ENCODE assay signal across 18 cellular contexts in the genomic region with DNA sequence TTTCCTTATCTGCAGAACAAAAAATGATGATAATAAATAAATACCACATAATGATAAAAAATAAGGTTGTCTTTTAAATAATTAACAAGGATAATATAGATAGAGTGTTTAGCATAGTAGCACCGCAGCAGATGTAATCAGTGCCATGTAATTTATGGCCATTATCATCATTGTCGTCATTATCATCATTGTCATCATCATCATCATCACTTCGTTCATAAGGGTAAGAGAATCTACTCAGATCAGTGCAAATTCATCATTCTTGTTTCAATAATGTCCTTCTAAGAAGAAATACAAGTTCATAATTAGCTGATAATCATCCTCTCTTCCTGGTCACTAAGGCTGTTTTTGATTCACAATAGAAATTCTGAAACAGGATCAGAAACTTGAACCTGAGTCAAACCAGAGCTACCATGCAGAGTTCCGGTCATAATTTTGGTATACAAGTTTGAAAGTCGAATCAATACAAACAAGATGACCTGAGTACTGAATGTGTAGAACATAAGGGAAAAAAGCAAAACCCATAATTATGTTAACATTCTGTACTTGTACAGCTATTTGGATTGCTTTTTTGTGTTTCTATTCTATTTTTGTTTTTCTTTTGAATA.
DNase-seq lines count a peak whose midpoint lies in the region; ATAC-seq and TF ChIP-seq lines count a peak whose summit lies in the region.
"Had no signal": no experiment of that assay in that cellular context is flagged by ENCODE, and none has a peak within 500 bp of the region (broad histone marks: within the 10 kb centered on the region; RNA-seq: fewer than 3 reads in every experiment).

No MANE protein-coding gene starts in this region.

- POLR2A ChIA-PET in GM10248 (lab: Yijun Ruan, JAX) = no interaction called here
- POLR2A ChIA-PET in T-cell (lab: Charles Lee) = no interaction called here

- no peaks in the 10 kb centered on the region for H3K36me3 Mint-ChIP-seq in T-cell
- H3K36me3 Mint-ChIP-seq: CD4-positive, CD25-positive, alpha-beta regulatory T cell had no signal

- H3K9me3 Mint-ChIP-seq in T-cell = no peaks in the 10 kb centered on the region
- H3K9me3 Mint-ChIP-seq: activated naive CD4-positive, alpha-beta T cell treated with anti-CD3 and anti-CD28 coated beads for 36 hours had no signal

- H3K4me1 Mint-ChIP-seq in T-cell = no peaks in the 10 kb centered on the region
- H3K4me1 Mint-ChIP-seq: CD4-positive, CD25-positive, alpha-beta regulatory T cell had no signal

- H3K4me3 Mint-ChIP-seq in T-cell = no peak overlapping the region
- H3K4me3 Mint-ChIP-seq: activated naive CD4-positive, alpha-beta T cell treated with anti-CD3 and anti-CD28 coated beads for 36 hours; CD4-positive, CD25-positive, alpha-beta regulatory T cell had no signal

- H3K27ac Mint-ChIP-seq in T-cell = no peak overlapping the region
- H3K27ac Mint-ChIP-seq: activated naive CD4-positive, alpha-beta T cell treated with anti-CD3 and anti-CD28 coated beads for 36 hours; CD4-positive, CD25-positive, alpha-beta regulatory T cell had no signal

- DNase-seq in GM10248 (ENCODE audit: extremely low spot score) (peak; percentile 7), cerebellar nuclear complex (lab: John Stamatoyannopoulos, UW) (no peak), T-cell (no peak), NCI-H187 (lab: John Stamatoyannopoulos, UW) (no peak), head of caudate nucleus (no peak)
- DNase-seq: activated CD4-positive, CD25-positive, alpha-beta regulatory T cell; activated naive CD4-positive, alpha-beta T cell treated with anti-CD3 and anti-CD28 coated beads for 36 hours; CD4-positive, CD25-positive, alpha-beta regulatory T cell; effector CD4-positive, alpha-beta T cell; HCEC 1CT; left lung; NCI-H2029 treated with DMSO at 0.1 percent for 48 hours; NCI-H82; RPMI8226 had no signal

- ATAC-seq in GM19043 (IDR thresholded peaks at IDR 0.05; ENCODE audit: low read depth, unreplicated experiment) (peak; percentile 83), GM21723 (IDR thresholded peaks at IDR 0.05; ENCODE audit: unreplicated experiment) (peak; percentile 83), HG03139 (IDR thresholded peaks at IDR 0.05; ENCODE audit: unreplicated experiment) (peak; percentile 71), T-cell (replicated peaks in 1 of 4) (no peak)
- ATAC-seq: A549, left lung had no signal

- CTCF ChIA-PET in GM10248 (lab: Yijun Ruan, JAX) (no interaction called here), T-cell (lab: Charles Lee) (no interaction called here)

- intact Hi-C loops in head of caudate nucleus (cut with DNase I) = no loop called here

- no peak for TF ChIP-seq CTCF in GM10248 (IDR thresholded peaks at IDR 0.05; ENCODE audit: control extremely low read depth, extremely low read depth, low read depth, missing control alignments)

- H3K27me3 Mint-ChIP-seq in T-cell = no peaks in the 10 kb centered on the region

Comparison
In these comparisons a context has a peak if more than half of its experiments do, and no peak if none do; other contexts are left out.
1. ATAC-seq: peak in GM19043 (single experiment), GM21723 (single experiment) and HG03139 (single experiment); none in T-cell (0 of 4).